In the genomic region with DNA sequence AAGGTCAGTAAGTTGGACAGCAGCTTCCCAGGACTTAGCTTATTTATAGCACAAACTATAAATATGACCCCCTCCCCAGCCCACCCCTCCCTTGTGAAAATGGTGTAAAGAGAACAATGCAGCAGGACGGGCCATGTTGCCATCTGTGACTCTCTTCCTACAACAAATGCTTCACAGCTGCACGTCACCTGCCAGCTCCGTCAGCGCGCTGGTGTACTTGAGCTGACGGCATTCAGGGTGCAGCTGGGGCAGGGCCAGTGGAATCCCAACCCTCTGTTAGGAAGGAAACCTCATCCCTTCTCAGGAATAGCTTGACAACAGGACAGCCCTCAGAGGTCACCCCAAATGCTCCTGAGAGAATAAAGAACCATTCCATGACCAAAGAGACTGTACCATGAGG, we compare ENCODE assay signal across 21 cellular contexts.
DNase-seq lines count a peak whose midpoint lies in the region; ATAC-seq lines count a peak whose summit lies in the region.
"Had no signal": no experiment of that assay in that cellular context is flagged by ENCODE, and none has a peak within 500 bp of the region (broad histone marks: within the 10 kb centered on the region; RNA-seq: fewer than 3 reads in every experiment).

No MANE protein-coding gene starts in this region.

- DNase-seq in COLO668 (lab: John Stamatoyannopoulos, UW; ENCODE audit: unreplicated experiment) (peak; percentile 47), NCI-H128 (lab: John Stamatoyannopoulos, UW; ENCODE audit: unreplicated experiment) (peak; percentile 9), NCI-H69 (lab: John Stamatoyannopoulos, UW) (peak; percentile 4), left kidney (ENCODE audit: low read depth, low spot score) (peak; percentile 33), mesenteric fat pad (ENCODE audit: low spot score) (no peak), AG08396 (ENCODE audit: low spot score) (no peak)
- DNase-seq in activated CD4-positive, alpha-beta memory T cell treated with anti-CD3 and anti-CD28 coated beads, Interleukin-2, amount 10 ng/mL, durations not matched to agents 7 days and 5 days = no peak
- DNase-seq: activated naive CD4-positive, alpha-beta T cell treated with anti-CD3 and anti-CD28 coated beads for 36 hours; activated T-cell treated with anti-CD3 and anti-CD28 coated beads, Interleukin-2, amount 50 U/mL, for 72 hours; central memory CD4-positive, alpha-beta T cell; H9; NCI-H1105; OCI-M1; SIG-M5; small intestine; stimulated activated CD4-positive, alpha-beta T cell treated with anti-CD3 and anti-CD28 coated beads, Interleukin-2, amount 100 ng/mL, for 24 hours; stimulated activated naive CD4-positive, alpha-beta T cell had no signal

- no peaks in the 10 kb centered on the region for H3K36me3 Mint-ChIP-seq in activated CD4-positive, alpha-beta memory T cell treated with anti-CD3 and anti-CD28 coated beads, Interleukin-2, amount 10 ng/mL, durations not matched to agents 7 days and 5 days (ENCODE audit: low read depth)
- H3K36me3 Mint-ChIP-seq: CD14-positive monocyte, IgD-negative memory B cell had no signal

- POLR2A ChIA-PET in activated CD4-positive, alpha-beta memory T cell treated with anti-CD3 and anti-CD28 coated beads, Interleukin-2, amount 10 ng/mL, durations not matched to agents 7 days and 5 days (lab: Charles Lee) = no interaction called here

- no peak for ATAC-seq in GM19467 (IDR thresholded peaks at IDR 0.05; ENCODE audit: unreplicated experiment)
- ATAC-seq: activated T-cell treated with anti-CD3 and anti-CD28 coated beads, Interleukin-2, amount 50 U/mL, for 72 hours had no signal

- H3K9me3 Mint-ChIP-seq in activated CD4-positive, alpha-beta memory T cell treated with anti-CD3 and anti-CD28 coated beads, Interleukin-2, amount 10 ng/mL, durations not matched to agents 7 days and 5 days = no peaks in the 10 kb centered on the region
- H3K9me3 Mint-ChIP-seq: activated naive CD4-positive, alpha-beta T cell treated with anti-CD3 and anti-CD28 coated beads for 36 hours; activated T-cell treated with anti-CD3 and anti-CD28 coated beads, Interleukin-2, amount 50 U/mL, for 72 hours; H9; IgD-negative memory B cell had no signal

- no peaks in the 10 kb centered on the region for H3K4me1 Mint-ChIP-seq in activated CD4-positive, alpha-beta memory T cell treated with anti-CD3 and anti-CD28 coated beads, Interleukin-2, amount 10 ng/mL, durations not matched to agents 7 days and 5 days
- H3K4me1 Mint-ChIP-seq: CD14-positive monocyte, IgD-negative memory B cell had no signal

- no peak overlapping the region for H3K4me3 Mint-ChIP-seq in activated CD4-positive, alpha-beta memory T cell treated with anti-CD3 and anti-CD28 coated beads, Interleukin-2, amount 10 ng/mL, durations not matched to agents 7 days and 5 days
- H3K4me3 Mint-ChIP-seq: activated naive CD4-positive, alpha-beta T cell treated with anti-CD3 and anti-CD28 coated beads for 36 hours; activated T-cell treated with anti-CD3 and anti-CD28 coated beads, Interleukin-2, amount 50 U/mL, for 72 hours; CD14-positive monocyte; H9; IgD-negative memory B cell had no signal

- no peak overlapping the region for H3K27ac Mint-ChIP-seq in activated CD4-positive, alpha-beta memory T cell treated with anti-CD3 and anti-CD28 coated beads, Interleukin-2, amount 10 ng/mL, durations not matched to agents 7 days and 5 days
- H3K27ac Mint-ChIP-seq: activated naive CD4-positive, alpha-beta T cell treated with anti-CD3 and anti-CD28 coated beads for 36 hours; activated T-cell treated with anti-CD3 and anti-CD28 coated beads, Interleukin-2, amount 50 U/mL, for 72 hours; CD14-positive monocyte; progenitor cell of endocrine pancreas had no signal

- CTCF ChIA-PET in activated CD4-positive, alpha-beta memory T cell treated with anti-CD3 and anti-CD28 coated beads, Interleukin-2, amount 10 ng/mL, durations not matched to agents 7 days and 5 days (lab: Charles Lee) = no interaction called here

- peaks cover 3% of the 10 kb centered on the region for H3K27me3 Mint-ChIP-seq in activated CD4-positive, alpha-beta memory T cell treated with anti-CD3 and anti-CD28 coated beads, Interleukin-2, amount 10 ng/mL, durations not matched to agents 7 days and 5 days
- H3K27me3 Mint-ChIP-seq: IgD-negative memory B cell, progenitor cell of endocrine pancreas had no signal

Comparison
In these comparisons a context has a peak if more than half of its experiments do, and no peak if none do; other contexts are left out.
1. DNase-seq: peak in COLO668 (single experiment), NCI-H128 (single experiment), NCI-H69 (single experiment) and left kidney (single experiment); none in mesenteric fat pad (single experiment), activated CD4-positive, alpha-beta memory T cell treated with anti-CD3 and anti-CD28 coated beads, Interleukin-2, amount 10 ng/mL, durations not matched to agents 7 days and 5 days (single experiment) and AG08396 (single experiment).